In the genomic region with DNA sequence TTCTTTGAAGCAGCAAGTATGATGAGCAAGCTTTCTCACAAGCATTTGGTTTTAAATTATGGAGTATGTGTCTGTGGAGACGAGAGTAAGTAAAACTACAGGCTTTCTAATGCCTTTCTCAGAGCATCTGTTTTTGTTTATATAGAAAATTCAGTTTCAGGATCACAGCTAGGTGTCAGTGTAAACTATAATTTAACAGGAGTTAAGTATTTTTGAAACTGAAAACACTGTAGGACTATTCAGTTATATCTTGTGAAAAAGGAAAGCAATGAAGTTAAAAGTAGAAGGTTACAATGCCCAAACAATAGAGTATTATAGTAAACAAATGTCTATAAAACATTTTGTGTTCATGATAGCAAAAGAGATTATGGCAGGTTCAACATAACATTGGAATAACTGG, we compare ENCODE assay signal across 22 cellular contexts.
DNase-seq lines count a peak whose midpoint lies in the region; ATAC-seq, FAIRE-seq and TF ChIP-seq lines count a peak whose summit lies in the region.
"Had no signal": no experiment of that assay in that cellular context is flagged by ENCODE, and none has a peak within 500 bp of the region (broad histone marks: within the 10 kb centered on the region; RNA-seq: fewer than 3 reads in every experiment).

No MANE protein-coding gene starts in this region.

- H3K27ac ChIP-seq in brain microvascular endothelial cell = no peak overlapping the region
- H3K27ac ChIP-seq: heart left ventricle, Peyer's patch had no signal

- FAIRE-seq in D721Med (lab: Jason Lieb, UNC) (no peak), GM19239 (lab: Jason Lieb, UNC) (peak; percentile 75)
- FAIRE-seq: GM12892, urothelium cell line had no signal

- H3K4me3 ChIP-seq in adipocyte (ENCODE audit: low read length) = no peak overlapping the region
- H3K4me3 ChIP-seq in brain microvascular endothelial cell (ENCODE audit: low read depth, low read length) = no peak overlapping the region
- H3K4me3 ChIP-seq: heart left ventricle, Peyer's patch had no signal

- in situ Hi-C loops in brain microvascular endothelial cell (cut with HindIII; ENCODE audit: low pct_ligation_motif_present, low sequenced_read_pairs) = no loop called here

- no peak overlapping the region for H3K9ac ChIP-seq in adipocyte (ENCODE audit: low read length)

- no peaks in the 10 kb centered on the region for H3K4me1 ChIP-seq in adipocyte (ENCODE audit: control insufficient read depth, insufficient read depth, low read length)
- H3K4me1 ChIP-seq: Peyer's patch had no signal

- TF ChIP-seq CTCF in D721Med (IDR thresholded peaks at IDR 0.05; ENCODE audit: insufficient read depth, missing control alignments) (peak; percentile 16), LNCAP (IDR thresholded peaks at IDR 0.05) (0 out of 2 replicates have a peak, but pooled peaks have one; percentile 18), brain microvascular endothelial cell (IDR thresholded peaks at IDR 0.05; ENCODE audit: low read depth, low read length, missing control alignments) (no peak)

- no peak for ATAC-seq in stimulated activated naive CD8-positive, alpha-beta T cell treated with anti-CD3 and anti-CD28 coated beads, Interleukin-15, Interleukin-2, amounts not matched to agents 100 U/mL and 50 U/mL, for 24 hours
- ATAC-seq: heart left ventricle had no signal

- peaks cover 90% of the 10 kb centered on the region for H3K36me3 ChIP-seq in adipocyte (ENCODE audit: control insufficient read depth, insufficient read depth, low read length, severe bottlenecking)
- H3K36me3 ChIP-seq in brain microvascular endothelial cell (replicated peaks) = peaks cover 6% of the 10 kb centered on the region

- no peaks in the 10 kb centered on the region for H3K27me3 ChIP-seq in adipocyte (replicated peaks; ENCODE audit: control insufficient read depth, insufficient read depth, low read length)
- no peaks in the 10 kb centered on the region for H3K27me3 ChIP-seq in brain microvascular endothelial cell (replicated peaks)
- H3K27me3 ChIP-seq: heart left ventricle, Peyer's patch had no signal

- H3K9me3 ChIP-seq in adipocyte (ENCODE audit: control insufficient read depth, low read length) = no peaks in the 10 kb centered on the region
- H3K9me3 ChIP-seq: heart left ventricle, Peyer's patch had no signal

- no peak for DNase-seq in D721Med (ENCODE audit: insufficient read length, low spot score)
- no peak for DNase-seq in GM19239 (ENCODE audit: insufficient read length, low spot score)
- peak; percentile 32 for DNase-seq in adipocyte (ENCODE audit: low read depth)
- DNase-seq in CD1c-positive myeloid dendritic cell (ENCODE audit: extremely low spot score) = no peak
- DNase-seq in brain microvascular endothelial cell = no peak
- DNase-seq in stimulated activated naive CD8-positive, alpha-beta T cell treated with anti-CD3 and anti-CD28 coated beads, Interleukin-15, Interleukin-2, amounts not matched to agents 100 U/mL and 50 U/mL, for 24 hours = no peak
- DNase-seq in kidney glomerular epithelial cell (lab: John Stamatoyannopoulos, UW) = no peak
- DNase-seq: activated CD4-positive, alpha-beta T cell treated with anti-CD3 and anti-CD28 coated beads for 4 hours; cerebellar nuclear complex; effector memory CD4-positive, alpha-beta T cell; H9; heart left ventricle; islet precursor cell; mammary epithelial cell; NCI-H1048; NCI-H2081 treated with DMSO at 0.1 percent for 48 hours; NCI-H524; Peyer's patch; stimulated activated CD4-positive, alpha-beta T cell treated with anti-CD3 and anti-CD28 coated beads, Interleukin-2, amount 100 ng/mL, for 24 hours had no signal
